8 cellular contexts compared by ENCODE assay signal in the genomic region with DNA sequence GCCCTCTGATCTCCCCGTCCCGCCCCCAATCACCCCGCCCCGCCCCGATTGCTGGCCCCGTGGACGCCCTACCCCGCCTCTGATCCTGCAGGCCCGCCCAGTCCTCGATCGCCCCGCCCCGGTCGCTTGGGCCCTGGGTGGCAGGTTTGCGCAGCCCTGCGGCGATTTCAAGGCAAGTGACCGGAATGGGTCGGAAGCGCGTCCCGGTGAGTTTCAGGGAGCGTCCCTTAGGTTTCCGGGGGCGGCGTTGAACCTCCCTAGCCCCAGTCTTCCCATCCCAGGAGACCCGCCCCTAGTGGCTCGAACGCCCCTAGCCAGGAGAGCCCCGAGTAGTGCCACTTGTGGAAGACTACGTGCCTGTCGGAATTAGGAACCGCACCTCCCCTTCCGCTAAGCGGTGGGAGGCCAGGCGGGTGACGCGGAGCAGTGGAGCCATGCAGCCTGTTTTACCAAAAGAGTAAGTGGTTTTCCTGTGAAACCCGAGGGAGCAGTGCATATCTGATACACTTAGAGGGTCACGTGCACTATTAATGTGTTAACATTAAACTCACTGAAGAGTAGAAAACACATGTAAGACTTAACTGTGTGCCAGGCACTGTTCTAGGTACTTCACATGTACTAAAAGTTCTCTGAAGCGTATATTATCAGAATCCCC. TPM values are rescaled to one million over a fixed set of nuclear protein-coding genes. Genes with fewer than 3 reads are reported as not detected.
A peak's percentile ranks its signal among the peaks of the same experiment; 100 is the strongest.
DNase-seq lines count a peak whose midpoint lies in the region; ATAC-seq and TF ChIP-seq lines count a peak whose summit lies in the region.

No MANE protein-coding gene starts in this region.

- H3K4me3 ChIP-seq in right cardiac atrium (ENCODE audit: low read length), result peak overlapping the region; percentile 92

- H3K4me1 ChIP-seq in right cardiac atrium (ENCODE audit: control insufficient read depth, insufficient read depth, low read length), result no peaks in the 10 kb centered on the region

- intact Hi-C loops in right cardiac atrium (cut with DNase I), result loop anchor here in 2 of 4 donors (10.0 kb wide), 2 partner anchors 125 to 135 kb away; a partner anchor contains a TSS

- H3K27me3 ChIP-seq in right cardiac atrium (ENCODE audit: control insufficient read depth, insufficient read depth), result no peaks in the 10 kb centered on the region

- ATAC-seq in HG02610 (IDR thresholded peaks at IDR 0.05; ENCODE audit: unreplicated experiment) (peak; percentile 78), right cardiac atrium (peak; percentile 99)

- peak overlapping the region; percentile 54 for H3K27ac ChIP-seq in right cardiac atrium (ENCODE audit: low read length)

- no peaks in the 10 kb centered on the region for H3K9me3 ChIP-seq in right cardiac atrium (ENCODE audit: control insufficient read depth, low read length)

- 4% methylated on average over 41 of the region's 41 CpGs for WGBS in right cardiac atrium

- TF ChIP-seq CTCF in GM12873 (IDR thresholded peaks at IDR 0.05; ENCODE audit: insufficient read depth, low read depth, low read length, missing control alignments), result peak; percentile 32

- DNase-seq in NCI-H1092 (lab: John Stamatoyannopoulos, UW) (peak; percentile 44), T-helper 1 cell (peak; percentile 72 to 86 (median 79)), amygdala (lab: John Stamatoyannopoulos, UW) (peak in 49 of 56 donors; percentile 1 to 72 (median 30)), right cardiac atrium (peak; percentile 94 to 97 (median 97)), renal cortical epithelial cell (ENCODE audit: low read depth) (peak; percentile 78), NCI-H1105 treated with DMSO at 0.1 percent for 48 hours (lab: John Stamatoyannopoulos, UW) (no peak)

RNA-seq across cellular contexts. Expression of a gene that starts 0.3 kb away (rescaled TPM):
- 1 to 10 TPM; 1.5 to 3.7 (median 2.0) TPM for total RNA-seq in right cardiac atrium
- 0.84 TPM for polyA plus RNA-seq in right cardiac atrium
- total RNA-seq in renal cortical epithelial cell, result 4.0 and 6.1 TPM in 2 replicates
